In genomic region chr3:184908859-184909258, GRCh38 we compare ENCODE assay signal across 10 cellular contexts.
"Had no signal": no experiment of that assay in that cellular context is flagged by ENCODE, and none has a peak within 500 bp of the region (broad histone marks: within the 10 kb centered on the region; RNA-seq: fewer than 3 reads in every experiment).

No MANE protein-coding gene starts in this region.

- H3K27me3 ChIP-seq: esophagus muscularis mucosa, upper lobe of left lung had no signal

- H3K4me1 ChIP-seq: esophagus muscularis mucosa, upper lobe of left lung had no signal

- H3K27ac ChIP-seq: upper lobe of left lung had no signal

- H3K4me3 ChIP-seq: esophagus muscularis mucosa, upper lobe of left lung had no signal

- ATAC-seq: left lobe of liver had no signal

- H3K9me3 ChIP-seq: esophagus muscularis mucosa, upper lobe of left lung had no signal

- DNase-seq: activated CD4-positive, alpha-beta T cell treated with anti-CD3 and anti-CD28 coated beads, Interleukin-2, amount 50 U/mL, for 4 hours; activated CD4-positive, CD25-positive, alpha-beta regulatory T cell treated with anti-CD3 and anti-CD28 coated beads, Interleukin-2, amount 50 U/mL, for 72 hours; activated effector memory CD4-positive, alpha-beta T cell treated with Interleukin-2 at 50 U/mL for 16 hours; activated T-cell treated with anti-CD3 and anti-CD28 coated beads, Interleukin-2, amount 50 U/mL, for 24 hours; mammary epithelial cell; stimulated activated CD4-positive, alpha-beta T cell treated with anti-CD3 and anti-CD28 coated beads, Interleukin-12 subunit alpha, Interleukin-12 subunit beta, amount 100 ng/mL, for 4 hours; stimulated activated naive CD4-positive, alpha-beta T cell had no signal
